9 cellular contexts compared by ENCODE assay signal in genomic region chr6:106444777-106445507, GRCh38.
DNase-seq lines count a peak whose midpoint lies in the region; ATAC-seq and TF ChIP-seq lines count a peak whose summit lies in the region.
"Had no signal": no experiment of that assay in that cellular context is flagged by ENCODE, and none has a peak within 500 bp of the region (broad histone marks: within the 10 kb centered on the region; RNA-seq: fewer than 3 reads in every experiment).

No MANE protein-coding gene starts in this region.

- H3K27ac ChIP-seq in heart right ventricle = no peak overlapping the region
- H3K27ac ChIP-seq: SJSA1 had no signal

- ATAC-seq in HG03108 (IDR thresholded peaks at IDR 0.05; ENCODE audit: unreplicated experiment) (peak; percentile 50), heart right ventricle (peak in 6 of 8 donors; percentile 59 to 74 (median 68))
- peak; percentile 79 for ATAC-seq in activated naive CD8-positive, alpha-beta T cell treated with anti-CD3 and anti-CD28 coated beads, Interleukin-2, amount 50 U/mL, for 24 hours

- POLR2A ChIA-PET in BJ (lab: Charles Lee) = no interaction called here

- DNase-seq in BJ (ENCODE audit: low read depth) = no peak
- peak; percentile 21 for DNase-seq in NCI-H226
- no peak for DNase-seq in activated naive CD8-positive, alpha-beta T cell treated with anti-CD3 and anti-CD28 coated beads, Interleukin-2, amount 50 U/mL, for 24 hours
- DNase-seq in heart right ventricle = peak in 1 of 2 donors; percentile 22
- DNase-seq in retinal pigment epithelial cell (ENCODE audit: low read depth) = peak; percentile 28
- no peak for DNase-seq in T-helper 9 cell

- no peak overlapping the region for H3K27ac Mint-ChIP-seq in activated naive CD8-positive, alpha-beta T cell treated with anti-CD3 and anti-CD28 coated beads, Interleukin-2, amount 50 U/mL, for 24 hours

- no peak overlapping the region for H3K4me3 Mint-ChIP-seq in activated naive CD8-positive, alpha-beta T cell treated with anti-CD3 and anti-CD28 coated beads, Interleukin-2, amount 50 U/mL, for 24 hours

- H3K27me3 ChIP-seq in BJ (ENCODE audit: control insufficient read depth, insufficient read depth, low read length) (peaks cover 10% of the 10 kb centered on the region), heart right ventricle (peaks cover 0 to 37% (median 34%) of the 10 kb centered on the region in 7 donors)

- peaks cover 0 to 29% (median 0%) of the 10 kb centered on the region in 9 donors for H3K4me1 ChIP-seq in heart right ventricle

- intact Hi-C loops in heart right ventricle (cut with DNase I) = loop anchor here (1.0 to 10.0 kb wide), 10 partner anchors 70 to 1013 kb away; no protein-coding TSS in a partner anchor

- CTCF ChIA-PET in BJ (lab: Yijun Ruan, JAX) = interaction anchor here (0.6 to 11.7 kb wide), 24 partner anchors 12 to 713 kb away, joined by 3 to 308 read pairs (median 4); no protein-coding TSS in a partner anchor

- H3K9me3 ChIP-seq in heart right ventricle = no peaks in the 10 kb centered on the region
- H3K9me3 ChIP-seq: SJSA1 had no signal

- no peaks in the 10 kb centered on the region for H3K36me3 Mint-ChIP-seq in activated naive CD8-positive, alpha-beta T cell treated with anti-CD3 and anti-CD28 coated beads, Interleukin-2, amount 50 U/mL, for 24 hours (ENCODE audit: low read depth)

- H3K4me1 Mint-ChIP-seq in activated naive CD8-positive, alpha-beta T cell treated with anti-CD3 and anti-CD28 coated beads, Interleukin-2, amount 50 U/mL, for 24 hours = peaks cover 15% of the 10 kb centered on the region

- H3K36me3 ChIP-seq in BJ (ENCODE audit: control insufficient read depth, insufficient read depth, low read length) (no peaks in the 10 kb centered on the region), heart right ventricle (no peaks in the 10 kb centered on the region)
- H3K36me3 ChIP-seq: SJSA1 had no signal

- peaks cover 29% of the 10 kb centered on the region for H3K27me3 Mint-ChIP-seq in activated naive CD8-positive, alpha-beta T cell treated with anti-CD3 and anti-CD28 coated beads, Interleukin-2, amount 50 U/mL, for 24 hours

- TF ChIP-seq CTCF in BJ (IDR thresholded peaks at IDR 0.05; ENCODE audit: insufficient read depth, low read depth, low read length) (peak; percentile 70), GM12872 (IDR thresholded peaks at IDR 0.05; ENCODE audit: insufficient read depth, low read depth, low read length) (peak; percentile 71; the same call in 2 of the 3 replicates), heart right ventricle (IDR thresholded peaks at IDR 0.05) (peak; percentile 58 to 83 (median 76)), retinal pigment epithelial cell (conservative IDR thresholded peaks at IDR 0.05; ENCODE audit: low read depth, low read length) (peak; percentile 76)

- 9 to 35% methylated on average over 4 of the region's 4 CpGs for WGBS in heart right ventricle, 2 donors

- no peaks in the 10 kb centered on the region for H3K9me3 Mint-ChIP-seq in activated naive CD8-positive, alpha-beta T cell treated with anti-CD3 and anti-CD28 coated beads, Interleukin-2, amount 50 U/mL, for 24 hours

- H3K4me3 ChIP-seq in BJ (ENCODE audit: low read depth, low read length) (no peak overlapping the region), heart right ventricle (no peak overlapping the region), retinal pigment epithelial cell (ENCODE audit: low read length) (no peak overlapping the region)
- H3K4me3 ChIP-seq: SJSA1 had no signal

Comparison
In these comparisons a context has a peak if more than half of its experiments do, and no peak if none do; other contexts are left out.
1. DNase-seq: peak in NCI-H226 (single experiment) and retinal pigment epithelial cell (single experiment); none in BJ (single experiment), activated naive CD8-positive, alpha-beta T cell treated with anti-CD3 and anti-CD28 coated beads, Interleukin-2, amount 50 U/mL, for 24 hours (single experiment) and T-helper 9 cell (single experiment).
2. Peak in every context shown above with its lines, with median percentiles within 50 percentile points of each other: CTCF ChIP-seq and ATAC-seq.